ENCODE assay signal across 9 cellular contexts in genomic region chr3:69948246-69948862, GRCh38. TPM values are rescaled to one million over a fixed set of nuclear protein-coding genes. Genes with fewer than 3 reads are reported as not detected.
DNase-seq lines count a peak whose midpoint lies in the region; ATAC-seq, FAIRE-seq and TF ChIP-seq lines count a peak whose summit lies in the region.
"Had no signal": no experiment of that assay in that cellular context is flagged by ENCODE, and none has a peak within 500 bp of the region (broad histone marks: within the 10 kb centered on the region; RNA-seq: fewer than 3 reads in every experiment).

No MANE protein-coding gene starts in this region.

- SMC1A ChIA-PET in GM12878 (lab: Charles Lee; ENCODE audit: uncharacterized antibody, unreplicated experiment) = interaction anchor here (0.6 to 1.3 kb wide), 2 partner anchors 20 to 27 kb away, joined by 3 read pairs; no protein-coding TSS in a partner anchor

- H3K9ac ChIP-seq in Karpas-422 (ENCODE audit: low read length) (no peak overlapping the region), GM12878 (ENCODE audit: control insufficient read depth, insufficient read depth, low read length) (no peak overlapping the region)

- RAD21 ChIA-PET in GM12878 (lab: Charles Lee; ENCODE audit: unreplicated experiment) = no interaction called here

- H3K27ac ChIP-seq in DOHH2 (ENCODE audit: low read depth, low read length) (no peak overlapping the region), Karpas-422 (ENCODE audit: low read length) (no peak overlapping the region), GM12878 (ENCODE audit: control insufficient read depth, insufficient read depth) (no peak overlapping the region), right lobe of liver (no peak overlapping the region)

- POLR2A ChIA-PET in GM12878 (lab: Charles Lee) = no interaction called here

- FAIRE-seq in GM12878 (lab: Jason Lieb, UNC) = no peak

- H3K4me3 ChIP-seq in DOHH2 (ENCODE audit: low read length) (no peak overlapping the region), Karpas-422 (ENCODE audit: low read length) (no peak overlapping the region), GM12878 (no peak overlapping the region), right lobe of liver (no peak overlapping the region)

- H3K9me2 ChIP-seq in DOHH2 (replicated peaks; ENCODE audit: control insufficient read depth, low read length) (no peaks in the 10 kb centered on the region), Karpas-422 (replicated peaks; ENCODE audit: insufficient read depth, low read length) (no peaks in the 10 kb centered on the region)

- no peaks in the 10 kb centered on the region for H3K36me3 ChIP-seq in DOHH2 (ENCODE audit: control insufficient read depth, low read length)
- no peaks in the 10 kb centered on the region for H3K36me3 ChIP-seq in Karpas-422 (ENCODE audit: insufficient read depth, low read length)
- H3K36me3 ChIP-seq in GM12878 (ENCODE audit: control insufficient read depth in 2 of 2, insufficient read depth in 2 of 2, low read length in 1 of 2) = no peaks in the 10 kb centered on the region
- no peaks in the 10 kb centered on the region for H3K36me3 ChIP-seq in right lobe of liver

- no peaks in the 10 kb centered on the region for H3K79me2 ChIP-seq in DOHH2 (ENCODE audit: control insufficient read depth, low read length)
- H3K79me2 ChIP-seq in Karpas-422 (ENCODE audit: low read length) = no peaks in the 10 kb centered on the region
- H3K79me2 ChIP-seq in GM12878 (ENCODE audit: control insufficient read depth, insufficient read depth, low read length) = no peaks in the 10 kb centered on the region

- TF ChIP-seq POLR2A in GM12878 (IDR thresholded peaks at IDR 0.05; ENCODE audit: low read depth, low read length) (no peak), right lobe of liver (IDR thresholded peaks at IDR 0.05) (no peak)

- H3K4me2 ChIP-seq in DOHH2 (ENCODE audit: low read length) (no peak overlapping the region), Karpas-422 (ENCODE audit: low read depth, low read length, poor library complexity, severe bottlenecking) (no peak overlapping the region), GM12878 (ENCODE audit: control insufficient read depth, insufficient read depth) (no peak overlapping the region)

- CTCF ChIA-PET in GM12878 (lab: Yijun Ruan, JAX) = interaction anchor here (1.1 to 2.1 kb wide), 2 partner anchors 22 to 257 kb away, joined by 3 to 5 read pairs; no protein-coding TSS in a partner anchor

- peak; percentile 70 for DNase-seq in Karpas-422
- no peak for DNase-seq in GM12878 (ENCODE audit: low read depth, low spot score)
- no peak for DNase-seq in right lobe of liver
- DNase-seq in T-helper 1 cell = no peak
- no peak for DNase-seq in C1 segment of cervical spinal cord (lab: John Stamatoyannopoulos, UW)
- DNase-seq in activated CD4-positive, alpha-beta T cell treated with anti-CD3 and anti-CD28 coated beads for 48 hours = no peak

- H3K9me3 ChIP-seq in DOHH2 (ENCODE audit: control insufficient read depth, insufficient read depth, low read length) (no peaks in the 10 kb centered on the region), Karpas-422 (ENCODE audit: low read length) (no peaks in the 10 kb centered on the region), GM12878 (replicated peaks; ENCODE audit: control insufficient read depth, insufficient read depth, low read length) (no peaks in the 10 kb centered on the region), right lobe of liver (no peaks in the 10 kb centered on the region)

- no peaks in the 10 kb centered on the region for H3F3A ChIP-seq in DOHH2 (ENCODE audit: control insufficient read depth, insufficient read depth)

- peak; percentile 55 for TF ChIP-seq RAD21 in GM12878 (IDR thresholded peaks at IDR 0.05; ENCODE audit: insufficient read depth, low read depth, low read length)

- 11% methylated on average over 4 of the region's 4 CpGs for WGBS in GM12878 (ENCODE audit: insufficient coverage, insufficient replicate concordance, low lambda C conversion rate, missing lambda C conversion rate)
- WGBS in right lobe of liver (ENCODE audit: insufficient coverage, low coverage, low lambda C conversion rate, missing lambda C conversion rate) = 9% methylated on average over 4 of the region's 4 CpGs

- in situ Hi-C loops in GM12878 (cut with MboI) = loop anchor here (25.0 kb wide), 1 partner anchor 786 kb away; no protein-coding TSS in a partner anchor

- H3K4me1 ChIP-seq in DOHH2 (ENCODE audit: control insufficient read depth, low read length) = no peaks in the 10 kb centered on the region
- H3K4me1 ChIP-seq in Karpas-422 (ENCODE audit: low read length) = no peaks in the 10 kb centered on the region
- H3K4me1 ChIP-seq in GM12878 (ENCODE audit: control insufficient read depth, insufficient read depth, low read length) = no peaks in the 10 kb centered on the region
- no peaks in the 10 kb centered on the region for H3K4me1 ChIP-seq in right lobe of liver

- intact Hi-C loops in GM12878 (cut with micrococcal nuclease; ENCODE audit: unreplicated experiment) (loop anchor here (5.0 to 10.0 kb wide), 3 partner anchors 256 to 824 kb away; partner anchors contain the start of gene LMOD3), right lobe of liver (cut with DNase I) (loop anchor here in 1 of 2 donors (10.0 kb wide), 1 partner anchor 264 kb away; no protein-coding TSS in a partner anchor)

- ATAC-seq in GM12878 = no peak
- peak in 2 of 4 donors; percentile 42 to 48 for ATAC-seq in right lobe of liver
- no peak for ATAC-seq in GM18861 (IDR thresholded peaks at IDR 0.05; ENCODE audit: unreplicated experiment)

- peak; percentile 36 for TF ChIP-seq CTCF in DOHH2 (IDR thresholded peaks at IDR 0.05; ENCODE audit: low read depth, low read length, poor library complexity, severe bottlenecking)
- TF ChIP-seq CTCF in GM12878 (IDR thresholded peaks at IDR 0.05 in 2 of 3, conservative IDR thresholded peaks at IDR 0.05 in 1 of 3; ENCODE audit: control insufficient read depth in 2 of 3, extremely low read depth in 1 of 3, insufficient read depth in 1 of 3, low read depth in 3 of 3, low read length in 3 of 3) = peak; percentile 33 to 41 (median 41); a peak in 5 of 6 replicates
- peak; percentile 46 to 66 (median 57) for TF ChIP-seq CTCF in right lobe of liver (IDR thresholded peaks at IDR 0.05)

- H2AFZ ChIP-seq in Karpas-422 (ENCODE audit: low read length) = no peak overlapping the region
- H2AFZ ChIP-seq in GM12878 (ENCODE audit: control insufficient read depth, low read depth, low read length) = no peak overlapping the region

- H3K27me3 ChIP-seq in DOHH2 (ENCODE audit: control insufficient read depth, low read length) (peaks cover 7% of the 10 kb centered on the region), Karpas-422 (ENCODE audit: low read length) (no peaks in the 10 kb centered on the region), GM12878 (replicated peaks in 1 of 2; ENCODE audit: control insufficient read depth in 2 of 2, insufficient read depth in 2 of 2, low read length in 1 of 2) (no peaks in the 10 kb centered on the region; a peak in 1 of 4 replicates), right lobe of liver (no peaks in the 10 kb centered on the region)

- BruUV-seq in GM12878 (replicated peaks; lab: Mats Ljungman, UMichigan) = no TSS peak

- no peak for TF ChIP-seq EP300 in GM12878 (IDR thresholded peaks at IDR 0.05; ENCODE audit: borderline replicate concordance in 1 of 2, control insufficient read depth in 1 of 2, low read depth in 2 of 2, low read length in 2 of 2)

- H4K20me1 ChIP-seq in DOHH2 (ENCODE audit: control insufficient read depth, insufficient read depth, low read depth, low read length) = no peaks in the 10 kb centered on the region
- no peaks in the 10 kb centered on the region for H4K20me1 ChIP-seq in Karpas-422 (ENCODE audit: insufficient read depth, low read depth, low read length)
- no peaks in the 10 kb centered on the region for H4K20me1 ChIP-seq in GM12878 (ENCODE audit: control insufficient read depth, insufficient read depth)

TF ChIP-seq in GM12878, 131 proteins besides CTCF, POLR2A, EP300 and RAD21 (continues in another document):
- no peak for TF ChIP-seq STAT1 (conservative IDR thresholded peaks at IDR 0.05)
- no peak for TF ChIP-seq MLLT1 (IDR thresholded peaks at IDR 0.05)
- no peak for TF ChIP-seq PAX5 (IDR thresholded peaks at IDR 0.05; ENCODE audit: borderline replicate concordance, low read depth, low read length)

RNA-seq across cellular contexts. Expression of gene SAMMSON, which starts 51.2 kb away (rescaled TPM):
- 0.18 TPM in 1 of 2 replicates, not detected in the other for total RNA-seq in Karpas-422 (2014; rRNA removed; shearing (Covaris generic); ENCODE audit: low replicate concordance)
- total RNA-seq in GM12878 (2013; cell fraction: nucleolus; rRNA removed) = not detected in 2 replicates
- total RNA-seq in GM12878 (2014; rRNA removed) (not detected in 2 replicates), GM12878 (2014; rRNA removed; fragmentation: Illumina TruSeq; extraction: Trizol) (not detected in 2 replicates), GM12878 (2021) (not detected in 2 replicates), right lobe of liver (not detected)
- polyA plus RNA-seq in GM12878 (2011; ENCODE audit: low read depth) = not detected
- polyA plus RNA-seq in GM12878 (2011; rRNA removed) (not detected in 2 replicates), GM12878 (2014; fragmentation: Illumina TruSeq; extraction: Trizol) (not detected in 2 replicates), GM12878 (2014; fragmentation: Nextera tagmentation; extraction: Ambion mirVana) (not detected), GM12878 (2014; rRNA removed) (not detected in 2 replicates), GM12878 (2016; fragmentation: Nextera tagmentation; extraction: Ambion mirVana) (not detected)
- not detected in 2 replicates for polyA plus RNA-seq in GM12878 (2011; cell fraction: cytosol; rRNA removed)
- not detected in 2 replicates for polyA plus RNA-seq in GM12878 (2011; cell fraction: nucleus; rRNA removed)
- polyA plus RNA-seq in GM12878 (2012) = not detected in 2 replicates
- polyA minus RNA-seq in GM12878 (2011; rRNA and poly(A)+ RNA removed) = not detected in 2 replicates
- polyA minus RNA-seq in GM12878 (2011; cell fraction: cytosol; rRNA and poly(A)+ RNA removed) = not detected in 2 replicates
- not detected in 2 replicates for polyA minus RNA-seq in GM12878 (2011; cell fraction: nucleus; rRNA and poly(A)+ RNA removed)
- total RNA-seq: T-helper 2 cell treated with Interferon-gamma antibody and Interleukin-4, amounts not matched to agents 100 ng/mL and 5 ng/mL, for 36 hours had no signal
